In genomic region chr4:10008208-10009005, GRCh38 we compare ENCODE assay signal across 13 cellular contexts. TPM values are rescaled to one million over a fixed set of nuclear protein-coding genes. Genes with fewer than 3 reads are reported as not detected.
A peak's percentile ranks its signal among the peaks of the same experiment; 100 is the strongest.
DNase-seq lines count a peak whose midpoint lies in the region; ATAC-seq and TF ChIP-seq lines count a peak whose summit lies in the region.
"Had no signal": no experiment of that assay in that cellular context is flagged by ENCODE, and none has a peak within 500 bp of the region (broad histone marks: within the 10 kb centered on the region; RNA-seq: fewer than 3 reads in every experiment).

No MANE protein-coding gene starts in this region.

- no peak overlapping the region for H3K23ac ChIP-seq in trophoblast cell (ENCODE audit: low read length)

- H2BK12ac ChIP-seq in trophoblast cell (ENCODE audit: low read length) = no peak overlapping the region

- H3K27ac Mint-ChIP-seq in Caco-2 (ENCODE audit: unreplicated experiment) = peak overlapping the region; percentile 17
- H3K27ac Mint-ChIP-seq: activated naive CD4-positive, alpha-beta T cell treated with anti-CD3 and anti-CD28 coated beads, Interleukin-2, amount 50 U/mL, for 24 hours; T-cell had no signal

- DNase-seq in Caco-2 (no peak), NCI-H2081 treated with DMSO at 0.1 percent for 48 hours (lab: John Stamatoyannopoulos, UW) (peak; percentile 37), colonic mucosa (no peak), trophoblast cell (peak; percentile 61 to 86), cerebellar nuclear complex (lab: John Stamatoyannopoulos, UW) (no peak), aorta (no peak), NCI-H82 treated with DMSO at 0.1 percent for 48 hours (lab: John Stamatoyannopoulos, UW; ENCODE audit: unreplicated experiment) (no peak)
- DNase-seq in NK-92 treated with Interleukin-12 subunit alpha and Interleukin-12 subunit beta, amount 100 ng/mL, for 24 hours (lab: John Stamatoyannopoulos, UW) = no peak
- DNase-seq: activated CD4-positive, alpha-beta T cell treated with anti-CD3 and anti-CD28 coated beads, Interleukin-2, amount 50 U/mL, for 4 hours; effector CD4-positive, alpha-beta T cell; naive thymus-derived CD8-positive, alpha-beta T cell; T-cell had no signal

- no peak overlapping the region for H3K4me2 ChIP-seq in trophoblast cell (ENCODE audit: low read length)

- intact Hi-C loops in Caco-2 (cut with micrococcal nuclease; ENCODE audit: unreplicated experiment) = no loop called here
- intact Hi-C loops in colonic mucosa (cut with DNase I) = no loop called here
- intact Hi-C loops in aorta (cut with DNase I) = no loop called here

- H3K4ac ChIP-seq in trophoblast cell (ENCODE audit: low read depth, low read length) = no peak overlapping the region

- H3K9me3 ChIP-seq in Caco-2 (no peaks in the 10 kb centered on the region), colonic mucosa (no peaks in the 10 kb centered on the region), trophoblast cell (ENCODE audit: insufficient read depth, low read depth, low read length) (peaks cover 1% of the 10 kb centered on the region), aorta (ENCODE audit: control insufficient read depth, low read length) (no peaks in the 10 kb centered on the region)

- CTCF ChIA-PET in Caco-2 (lab: Charles Lee) = no interaction called here

- H3K79me1 ChIP-seq in trophoblast cell (ENCODE audit: low read length) = peaks cover 2% of the 10 kb centered on the region

- H3K27ac ChIP-seq in colonic mucosa = peak overlapping the region; percentile 88
- H3K27ac ChIP-seq in trophoblast cell (ENCODE audit: low read depth, low read length) = no peak overlapping the region
- H3K27ac ChIP-seq in aorta (ENCODE audit: low read depth in 1 of 2, low read length in 2 of 2) = no peak overlapping the region

- H3K9me3 Mint-ChIP-seq in Caco-2 (ENCODE audit: unreplicated experiment) = no peaks in the 10 kb centered on the region
- H3K9me3 Mint-ChIP-seq: activated naive CD4-positive, alpha-beta T cell treated with anti-CD3 and anti-CD28 coated beads, Interleukin-2, amount 50 U/mL, for 24 hours; naive thymus-derived CD8-positive, alpha-beta T cell; T-cell had no signal

- no peak for ATAC-seq in aorta (ENCODE audit: low FRiP score)
- ATAC-seq: naive thymus-derived CD8-positive, alpha-beta T cell; T-cell had no signal

- H3K4me1 ChIP-seq in Caco-2 (peaks cover 7% of the 10 kb centered on the region), colonic mucosa (peaks cover 4% of the 10 kb centered on the region), trophoblast cell (ENCODE audit: control insufficient read depth in 1 of 2, insufficient read depth in 2 of 2, low read length in 2 of 2) (peaks cover 9 to 12% of the 10 kb centered on the region in 2 experiments), aorta (ENCODE audit: control insufficient read depth in 1 of 2, insufficient read depth in 2 of 2, low read length in 2 of 2) (peaks cover 0 to 11% of the 10 kb centered on the region in 2 donors)

- H3K27me3 Mint-ChIP-seq in Caco-2 (ENCODE audit: insufficient read depth, unreplicated experiment) = no peaks in the 10 kb centered on the region
- H3K27me3 Mint-ChIP-seq: activated naive CD4-positive, alpha-beta T cell treated with anti-CD3 and anti-CD28 coated beads, Interleukin-2, amount 50 U/mL, for 24 hours; naive thymus-derived CD8-positive, alpha-beta T cell; T-cell had no signal

- no peaks in the 10 kb centered on the region for H3K79me2 ChIP-seq in trophoblast cell (ENCODE audit: control insufficient read depth, insufficient read depth, low read length, poor library complexity)

- H3K4me3 ChIP-seq in Caco-2 (ENCODE audit: low read depth, low read length) = no peak overlapping the region
- no peak overlapping the region for H3K4me3 ChIP-seq in colonic mucosa
- no peak overlapping the region for H3K4me3 ChIP-seq in trophoblast cell (ENCODE audit: low read depth, low read length)
- H3K4me3 ChIP-seq in aorta (ENCODE audit: low read length in 2 of 2) = no peak overlapping the region

- TF ChIP-seq CTCF in Caco-2 (IDR thresholded peaks at IDR 0.05; ENCODE audit: insufficient read depth in 1 of 2, low read depth in 1 of 2, low read length in 1 of 2, severe bottlenecking in 1 of 2, unreplicated experiment in 1 of 2) = no peak
- no peak for TF ChIP-seq CTCF in colonic mucosa (IDR thresholded peaks at IDR 0.05)

- H4K91ac ChIP-seq in trophoblast cell (ENCODE audit: low read depth, low read length) = no peak overlapping the region

- no peak overlapping the region for H3K4me3 Mint-ChIP-seq in Caco-2 (ENCODE audit: unreplicated experiment)
- H3K4me3 Mint-ChIP-seq: activated naive CD4-positive, alpha-beta T cell treated with anti-CD3 and anti-CD28 coated beads, Interleukin-2, amount 50 U/mL, for 24 hours; naive thymus-derived CD8-positive, alpha-beta T cell; T-cell had no signal

- H2AK5ac ChIP-seq in trophoblast cell (ENCODE audit: low read length) = no peak overlapping the region

- H3K4me1 Mint-ChIP-seq in Caco-2 (ENCODE audit: low read depth, unreplicated experiment) = no peaks in the 10 kb centered on the region
- H3K4me1 Mint-ChIP-seq: activated naive CD4-positive, alpha-beta T cell treated with anti-CD3 and anti-CD28 coated beads, Interleukin-2, amount 50 U/mL, for 24 hours; T-cell had no signal

- H4K8ac ChIP-seq in trophoblast cell (ENCODE audit: low read depth, low read length) = no peak overlapping the region

- no peak overlapping the region for H3K14ac ChIP-seq in trophoblast cell (ENCODE audit: low read length)

- H3K27me3 ChIP-seq in Caco-2 (replicated peaks; ENCODE audit: control insufficient read depth, insufficient read depth, low read length) (no peaks in the 10 kb centered on the region), colonic mucosa (no peaks in the 10 kb centered on the region), trophoblast cell (ENCODE audit: insufficient read depth, low read length) (no peaks in the 10 kb centered on the region), aorta (ENCODE audit: control insufficient read depth in 1 of 2, insufficient read depth in 2 of 2, low read length in 1 of 2) (no peaks in the 10 kb centered on the region)

- POLR2A ChIA-PET in Caco-2 (lab: Charles Lee) = no interaction called here

- H3K36me3 Mint-ChIP-seq in Caco-2 (ENCODE audit: insufficient read depth, unreplicated experiment) = no peaks in the 10 kb centered on the region
- H3K36me3 Mint-ChIP-seq: naive thymus-derived CD8-positive, alpha-beta T cell; T-cell had no signal

- BruUV-seq in Caco-2 (replicated peaks; lab: Mats Ljungman, UMichigan) = no TSS peak

- no peak overlapping the region for H2BK5ac ChIP-seq in trophoblast cell (ENCODE audit: low read depth, low read length, poor library complexity)

- no CpG with 5 or more reads among the region's 6 CpGs for WGBS in trophoblast cell (ENCODE audit: extremely low coverage, insufficient coverage, insufficient read length)
- 56 to 61% methylated on average over 6 of the region's 6 CpGs for WGBS in aorta, 2 donors

- no peak overlapping the region for H3K18ac ChIP-seq in trophoblast cell (ENCODE audit: low read length)

- H2BK120ac ChIP-seq in trophoblast cell (ENCODE audit: insufficient read depth, low read length, poor library complexity) = no peak overlapping the region

- H3K9ac ChIP-seq in colonic mucosa (ENCODE audit: low read depth in 2 of 2, low read length in 2 of 2) (no peak overlapping the region), trophoblast cell (ENCODE audit: low read length) (no peak overlapping the region)

- H3K36me3 ChIP-seq in Caco-2 (ENCODE audit: control insufficient read depth, insufficient read depth, low read length) (no peaks in the 10 kb centered on the region), colonic mucosa (no peaks in the 10 kb centered on the region), trophoblast cell (ENCODE audit: control insufficient read depth in 1 of 2, insufficient read depth in 2 of 2, low read length in 2 of 2) (no peaks in the 10 kb centered on the region), aorta (ENCODE audit: control insufficient read depth in 1 of 2, insufficient read depth in 2 of 2, low read length in 1 of 2) (no peaks in the 10 kb centered on the region)

- no peak overlapping the region for H4K12ac ChIP-seq in trophoblast cell (ENCODE audit: low read depth, low read length)

- no peak overlapping the region for H2AFZ ChIP-seq in trophoblast cell (ENCODE audit: insufficient read depth, low read length, poor library complexity)

RNA-seq across cellular contexts. Expression of gene SLC2A9, which starts 12.9 kb away (rescaled TPM):
- 17.5 and 21.0 TPM in 2 replicates for total RNA-seq in Caco-2 (2022)
- total RNA-seq in colonic mucosa = 1 to 10 TPM; 4.3 to 6.8 TPM
- 0.82 and 1.1 TPM in 2 replicates for polyA plus RNA-seq in trophoblast cell (2013)
- total RNA-seq in aorta = 10 to 100 TPM; 11.0 to 16.5 TPM
- 1 to 10 TPM; 2.1 to 8.1 TPM for polyA plus RNA-seq in aorta

Comparison
In these comparisons a context has a peak if more than half of its experiments do, and no peak if none do; other contexts are left out.
1. DNase-seq: peak in NCI-H2081 treated with DMSO at 0.1 percent for 48 hours (single experiment) and trophoblast cell (2 of 2); none in Caco-2 (0 of 2), colonic mucosa (single experiment), cerebellar nuclear complex (0 of 2), aorta (0 of 2), NCI-H82 treated with DMSO at 0.1 percent for 48 hours (single experiment) and NK-92 treated with Interleukin-12 subunit alpha and Interleukin-12 subunit beta, amount 100 ng/mL, for 24 hours (single experiment).